ENCODE assay signal across 8 cellular contexts in the genomic region with DNA sequence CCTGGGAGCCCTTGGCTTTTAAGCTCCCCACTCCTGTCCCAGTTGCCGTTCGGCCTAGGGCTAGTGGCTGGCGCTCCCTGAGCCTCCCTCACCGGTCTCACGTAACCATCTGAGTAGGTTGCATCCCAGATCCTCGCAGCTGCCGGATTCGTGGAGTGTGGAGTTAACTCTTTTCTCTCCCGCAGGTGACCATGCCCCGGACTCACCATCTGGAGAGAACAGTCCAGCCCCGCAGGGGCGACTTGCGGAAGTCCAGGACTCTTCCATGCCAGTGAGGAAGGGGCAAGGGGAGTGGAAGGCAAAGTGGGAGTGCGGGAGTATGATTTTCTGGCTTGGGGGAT. TPM values are rescaled to one million over a fixed set of nuclear protein-coding genes. Genes with fewer than 3 reads are reported as not detected.
DNase-seq lines count a peak whose midpoint lies in the region; ATAC-seq and TF ChIP-seq lines count a peak whose summit lies in the region.

No MANE protein-coding gene starts in this region.

- no peaks in the 10 kb centered on the region for H3K9me3 Mint-ChIP-seq in activated CD4-positive, alpha-beta T cell treated with anti-CD3 and anti-CD28 coated beads for 36 hours (ENCODE audit: low read depth)

- POLR2A ChIA-PET in activated CD4-positive, alpha-beta T cell treated with anti-CD3 and anti-CD28 coated beads for 36 hours (lab: Charles Lee), result interaction anchor here (0.8 to 1.8 kb wide), 2 partner anchors 10 to 81 kb away, joined by 6 read pairs; partner anchors contain the start of gene AP5B1

- intact Hi-C loops in activated CD4-positive, alpha-beta T cell treated with anti-CD3 and anti-CD28 coated beads for 36 hours (cut with DNase I, micrococcal nuclease), result loop anchor here in 1 of 2 experiments (2.0 kb wide), 1 partner anchor 128 kb away; no protein-coding TSS in a partner anchor
- intact Hi-C loops in left colon (cut with DNase I, micrococcal nuclease), result no loop called here

- ATAC-seq in activated CD4-positive, alpha-beta T cell treated with anti-CD3 and anti-CD28 coated beads for 36 hours, result no peak
- ATAC-seq in left colon (no peak), thoracic aorta (ENCODE audit: insufficient number of reproducible peaks, low FRiP score, low read depth) (no peak), HG03025 (IDR thresholded peaks at IDR 0.05; ENCODE audit: low FRiP score, unreplicated experiment) (no peak), HG03097 (IDR thresholded peaks at IDR 0.05; ENCODE audit: low FRiP score, unreplicated experiment) (no peak)

- peak overlapping the region; percentile 98 to 100 for H3K27ac ChIP-seq in thoracic aorta

- H3K4me3 ChIP-seq in thoracic aorta, result peak overlapping the region; percentile 96

- no peaks in the 10 kb centered on the region for H3K9me3 ChIP-seq in thoracic aorta

- no peak for DNase-seq in activated CD4-positive, alpha-beta T cell treated with anti-CD3 and anti-CD28 coated beads for 36 hours
- DNase-seq in activated CD4-positive, alpha-beta T cell treated with anti-CD3 and anti-CD28 coated beads, Interleukin-2, amount 50 U/mL, for 48 hours, result no peak
- DNase-seq in astrocyte of the hippocampus (ENCODE audit: low read depth, low spot score), result peak; percentile 30
- DNase-seq in left colon, result peak; percentile 44 to 53
- no peak for DNase-seq in thoracic aorta (ENCODE audit: low spot score)
- DNase-seq in stimulated activated CD4-positive, alpha-beta T cell treated with anti-CD3 and anti-CD28 coated beads, Interleukin-15, amount 100 ng/mL, for 24 hours, result no peak

- peaks cover 25% of the 10 kb centered on the region for H3K4me1 Mint-ChIP-seq in activated CD4-positive, alpha-beta T cell treated with anti-CD3 and anti-CD28 coated beads for 36 hours

- peak overlapping the region; percentile 91 for H3K4me3 Mint-ChIP-seq in activated CD4-positive, alpha-beta T cell treated with anti-CD3 and anti-CD28 coated beads for 36 hours

- no peak for TF ChIP-seq CTCF in thoracic aorta (IDR thresholded peaks at IDR 0.05)

- CTCF ChIA-PET in activated CD4-positive, alpha-beta T cell treated with anti-CD3 and anti-CD28 coated beads for 36 hours (lab: Charles Lee), result interaction anchor here (0.6 to 6.6 kb wide), 7 partner anchors 9 to 149 kb away, joined by 3 to 210 read pairs (median 29); partner anchors contain the start of genes CCDC85B, FIBP, KAT5 and RNASEH2C

- no peaks in the 10 kb centered on the region for H3K27me3 Mint-ChIP-seq in activated CD4-positive, alpha-beta T cell treated with anti-CD3 and anti-CD28 coated beads for 36 hours

- peaks cover 43% of the 10 kb centered on the region for H3K36me3 ChIP-seq in thoracic aorta

- H3K27me3 ChIP-seq in thoracic aorta (replicated peaks; ENCODE audit: insufficient read depth), result no peaks in the 10 kb centered on the region

- peak overlapping the region; percentile 99 for H3K27ac Mint-ChIP-seq in activated CD4-positive, alpha-beta T cell treated with anti-CD3 and anti-CD28 coated beads for 36 hours

- H3K36me3 Mint-ChIP-seq in activated CD4-positive, alpha-beta T cell treated with anti-CD3 and anti-CD28 coated beads for 36 hours (ENCODE audit: low read depth), result peaks cover 40% of the 10 kb centered on the region

- H3K4me1 ChIP-seq in thoracic aorta (ENCODE audit: control insufficient read depth in 1 of 2, low read depth in 2 of 2), result peaks cover 14 to 27% of the 10 kb centered on the region in 2 donors

RNA-seq across cellular contexts. Expression of gene MUS81, which starts 0.9 kb away (rescaled TPM):
- total RNA-seq in activated CD4-positive, alpha-beta T cell treated with anti-CD3 and anti-CD28 coated beads for 36 hours, result 10 to 100 TPM; 59.2 to 67.8 TPM
- total RNA-seq in left colon (10 to 100 TPM; 55.7 to 63.4 TPM), thoracic aorta (10 to 100 TPM; 51.8 to 62.8 TPM)

RNA-seq across cellular contexts. Expression of gene CFL1, which starts 3.2 kb away (rescaled TPM):
- 1,000 to 10,000 TPM in 1 of 2 experiments, 100 to 1,000 TPM in 1; 888 to 1,074 TPM for total RNA-seq in activated CD4-positive, alpha-beta T cell treated with anti-CD3 and anti-CD28 coated beads for 36 hours
- 1,000 to 10,000 TPM; 1,740 to 2,016 TPM for total RNA-seq in left colon
- total RNA-seq in thoracic aorta, result 100 to 1,000 TPM; 565 to 797 TPM

RNA-seq across cellular contexts. Expression of gene EFEMP2, which starts 11.5 kb away (rescaled TPM):
- 10 to 100 TPM; 20.2 to 23.4 TPM for total RNA-seq in activated CD4-positive, alpha-beta T cell treated with anti-CD3 and anti-CD28 coated beads for 36 hours
- total RNA-seq in left colon (10 to 100 TPM in 1 of 2 donors, 1 to 10 TPM in 1; 4.5 to 21.4 TPM), thoracic aorta (100 to 1,000 TPM; 134 to 219 TPM)

RNA-seq across cellular contexts. Expression of gene CTSW, which starts 18.5 kb away (rescaled TPM):
- 1 to 10 TPM; 1.7 TPM for total RNA-seq in activated CD4-positive, alpha-beta T cell treated with anti-CD3 and anti-CD28 coated beads for 36 hours
- 1 to 10 TPM; 1.5 to 2.4 TPM for total RNA-seq in left colon
- total RNA-seq in thoracic aorta, result 10 to 100 TPM in 1 of 2 donors, 1 to 10 TPM in 1; 1.6 to 13.7 TPM

RNA-seq across cellular contexts. Expression of gene FIBP, which starts 27.1 kb away (rescaled TPM):
- 100 to 1,000 TPM in 1 of 2 experiments, 10 to 100 TPM in 1; 95.4 to 121 TPM for total RNA-seq in activated CD4-positive, alpha-beta T cell treated with anti-CD3 and anti-CD28 coated beads for 36 hours
- total RNA-seq in left colon (10 to 100 TPM; 47.7 to 49.6 TPM), thoracic aorta (100 to 1,000 TPM in 1 of 2 donors, 10 to 100 TPM in 1; 50.4 to 111 TPM)

Comparison
In these comparisons a context has a peak if more than half of its experiments do, and no peak if none do; other contexts are left out.
1. DNase-seq: peak in astrocyte of the hippocampus (single experiment) and left colon (2 of 2); none in activated CD4-positive, alpha-beta T cell treated with anti-CD3 and anti-CD28 coated beads for 36 hours (single experiment), activated CD4-positive, alpha-beta T cell treated with anti-CD3 and anti-CD28 coated beads, Interleukin-2, amount 50 U/mL, for 48 hours (0 of 2), thoracic aorta (single experiment) and stimulated activated CD4-positive, alpha-beta T cell treated with anti-CD3 and anti-CD28 coated beads, Interleukin-15, amount 100 ng/mL, for 24 hours (single experiment).
2. RNA of gene EFEMP2, which starts 11.5 kb away (total RNA-seq): 134 to 219 TPM in thoracic aorta; 20.2 to 23.4 TPM in activated CD4-positive, alpha-beta T cell treated with anti-CD3 and anti-CD28 coated beads for 36 hours and 4.5 to 21.4 TPM in left colon; every median in the first group is over 4 times any median in the second.